In the genomic region with DNA sequence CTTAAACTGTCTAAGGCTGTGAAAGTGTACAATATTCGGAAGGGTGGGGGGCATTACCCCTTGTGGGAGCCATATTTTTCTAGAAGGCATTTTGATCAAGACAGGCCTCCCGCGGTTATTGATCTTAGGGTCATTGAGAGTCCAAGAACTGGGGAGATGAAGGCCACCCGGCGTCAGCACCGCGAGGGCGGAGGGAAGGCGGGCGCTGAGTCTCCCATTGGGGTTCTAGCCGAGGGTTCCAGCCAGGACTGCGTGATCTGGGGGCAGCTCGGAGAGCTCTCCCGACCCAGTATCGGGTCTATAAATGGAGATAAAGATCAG, we compare ENCODE assay signal across 1 cellular context.
TF ChIP-seq lines count a peak whose summit lies in the region.

No MANE protein-coding gene starts in this region.

TF ChIP-seq in WTC11, 78 proteins besides CTCF, POLR2A, EP300 and RAD21:
- TF ChIP-seq E2F5 (CRISPR knock-in tag; IDR thresholded peaks at IDR 0.05): no peak
- no peak for TF ChIP-seq GTF2I (CRISPR knock-in tag; conservative IDR thresholded peaks at IDR 0.05)
- TF ChIP-seq E2F1 (CRISPR knock-in tag; IDR thresholded peaks at IDR 0.05): no peak
- TF ChIP-seq, protein P1, sequence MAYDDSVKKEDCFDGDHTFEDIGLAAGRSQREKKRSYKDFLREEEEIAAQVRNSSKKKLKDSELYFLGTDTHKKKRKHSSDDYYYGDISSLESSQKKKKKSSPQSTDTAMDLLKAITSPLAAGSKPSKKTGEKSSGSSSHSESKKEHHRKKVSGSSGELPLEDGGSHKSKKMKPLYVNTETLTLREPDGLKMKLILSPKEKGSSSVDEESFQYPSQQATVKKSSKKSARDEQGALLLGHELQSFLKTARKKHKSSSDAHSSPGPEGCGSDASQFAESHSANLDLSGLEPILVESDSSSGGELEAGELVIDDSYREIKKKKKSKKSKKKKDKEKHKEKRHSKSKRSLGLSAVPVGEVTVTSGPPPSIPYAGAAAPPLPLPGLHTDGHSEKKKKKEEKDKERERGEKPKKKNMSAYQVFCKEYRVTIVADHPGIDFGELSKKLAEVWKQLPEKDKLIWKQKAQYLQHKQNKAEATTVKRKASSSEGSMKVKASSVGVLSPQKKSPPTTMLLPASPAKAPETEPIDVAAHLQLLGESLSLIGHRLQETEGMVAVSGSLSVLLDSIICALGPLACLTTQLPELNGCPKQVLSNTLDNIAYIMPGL (CRISPR knock-in tag; IDR thresholded peaks at IDR 0.05): no peak
- no peak for TF ChIP-seq GABPB1 (CRISPR knock-in tag; IDR thresholded peaks at IDR 0.05)
- no peak for TF ChIP-seq IRF2 (CRISPR knock-in tag; IDR thresholded peaks at IDR 0.05; ENCODE audit: borderline replicate concordance, low read depth)
